1 cellular context compared by ENCODE assay signal in genomic region chrX:49230500-49231232, GRCh38.
TF ChIP-seq lines count a peak whose summit lies in the region.

No MANE protein-coding gene starts in this region.

TF ChIP-seq in K562, 482 proteins besides CTCF, POLR2A, EP300 and RAD21 (continued from another document and continues in another):
- TF ChIP-seq MITF (IDR thresholded peaks at IDR 0.05) (no peak), L3MBTL2 (IDR thresholded peaks at IDR 0.05) (peak; percentile 71), EGR1 (conservative IDR thresholded peaks at IDR 0.05) (peak; percentile 57), ARID1B (IDR thresholded peaks at IDR 0.05) (0 out of 2 replicates have a peak, but pooled peaks have one; percentile 6), ZBTB17 (CRISPR knock-in tag; IDR thresholded peaks at IDR 0.05) (no peak), PHF20 (IDR thresholded peaks at IDR 0.05; ENCODE audit: partially characterized antibody) (peak; percentile 47), HOMEZ (CRISPR knock-in tag; IDR thresholded peaks at IDR 0.05) (no peak), VEZF1 (CRISPR knock-in tag; IDR thresholded peaks at IDR 0.05) (peak; percentile 53), MGA (IDR thresholded peaks at IDR 0.05) (peak; percentile 54), GTF2E2 (tag; IDR thresholded peaks at IDR 0.05) (no peak), KDM2B (CRISPR knock-in tag; IDR thresholded peaks at IDR 0.05) (no peak), NRF1 (conservative IDR thresholded peaks at IDR 0.05 in 1 of 2, IDR thresholded peaks at IDR 0.05 in 1 of 2) (peak in 1 of 2 experiments; percentile 37; a peak in 3 of 4 replicates), CTBP1 (IDR thresholded peaks at IDR 0.05; ENCODE audit: borderline replicate concordance) (0 out of 2 replicates have a peak, but pooled peaks have one; percentile 17), RBM22 (IDR thresholded peaks at IDR 0.05; ENCODE audit: low read depth, low read length, poor library complexity, severe bottlenecking) (no peak), ETV1 (tag; conservative IDR thresholded peaks at IDR 0.05; ENCODE audit: low read depth) (0 out of 2 replicates have a peak, but pooled peaks have one; percentile 23), ZBTB40 (IDR thresholded peaks at IDR 0.05) (no peak), ZBTB40 (CRISPR knock-in tag; IDR thresholded peaks at IDR 0.05) (no peak), TCF7L2 (IDR thresholded peaks at IDR 0.05; ENCODE audit: low read depth, low read length) (no peak), ZNF12 (CRISPR knock-in tag; IDR thresholded peaks at IDR 0.05) (no peak), EP400 (IDR thresholded peaks at IDR 0.05) (peak; percentile 61)
